Comparison of ENCODE assay signal across 8 cellular contexts in the genomic region with DNA sequence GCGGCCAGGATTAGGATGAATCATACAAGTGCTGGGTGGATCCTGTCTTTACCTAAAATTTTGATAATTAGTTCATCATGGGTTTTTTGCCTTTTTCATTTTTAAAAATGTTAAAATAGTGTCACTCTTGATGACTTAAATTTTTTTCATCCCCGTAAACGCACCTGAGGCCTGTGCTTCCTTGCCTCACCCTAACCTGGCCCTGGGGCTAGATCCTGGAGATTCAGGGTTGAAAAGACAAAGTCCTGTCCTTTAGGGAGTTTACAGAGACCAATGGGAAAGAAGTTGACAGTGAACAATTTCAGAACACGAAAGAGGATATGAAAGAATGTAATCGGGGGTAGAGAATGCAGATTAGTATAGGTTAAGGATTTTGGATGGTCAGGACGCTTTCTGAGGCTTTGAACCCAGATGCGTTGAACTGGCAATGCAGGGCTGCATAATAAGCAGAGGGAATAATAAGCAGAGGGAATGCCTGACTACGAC. TPM values are rescaled to one million over a fixed set of nuclear protein-coding genes. Genes with fewer than 3 reads are reported as not detected.
DNase-seq lines count a peak whose midpoint lies in the region; ATAC-seq and TF ChIP-seq lines count a peak whose summit lies in the region.

No MANE protein-coding gene starts in this region.

- TF ChIP-seq CTCF in chondrocyte (IDR thresholded peaks at IDR 0.05) = no peak
- TF ChIP-seq CTCF in neural progenitor cell (IDR thresholded peaks at IDR 0.05) = no peak

- in situ Hi-C loops in HAP-1 (cut with MboI; ENCODE audit: low sequenced_read_pairs) = loop anchor here (25.0 kb wide), 1 partner anchor 1522 kb away; the partner anchor contains the start of gene RMND1

- CTCF ChIA-PET in activated CD4-positive, alpha-beta T cell treated with anti-CD3 and anti-CD28 coated beads for 36 hours (lab: Charles Lee) = no interaction called here

- peaks cover 13% of the 10 kb centered on the region for H3K4me1 ChIP-seq in HAP-1
- peaks cover 23% of the 10 kb centered on the region for H3K4me1 ChIP-seq in neural progenitor cell

- peak overlapping the region; percentile 90 for H3K4me3 Mint-ChIP-seq in activated CD4-positive, alpha-beta T cell treated with anti-CD3 and anti-CD28 coated beads for 36 hours
- H3K4me3 Mint-ChIP-seq in chondrocyte (ENCODE audit: unreplicated experiment) (peak overlapping the region; percentile 98), neural progenitor cell (peak overlapping the region; percentile 95)

- DNase-seq in activated CD4-positive, alpha-beta T cell treated with anti-CD3 and anti-CD28 coated beads for 36 hours = no peak
- no peak for DNase-seq in activated CD4-positive, alpha-beta T cell treated with anti-CD3 and anti-CD28 coated beads for 1 hour
- no peak for DNase-seq in HAP-1 (ENCODE audit: low spot score in 2 of 2)
- peak; percentile 72 for DNase-seq in MV-4-11 (lab: John Stamatoyannopoulos, UW)
- no peak for DNase-seq in chondrocyte (ENCODE audit: low spot score)
- DNase-seq in neural progenitor cell (ENCODE audit: low spot score) = peak; percentile 13
- no peak for DNase-seq in NCI-H187 treated with DMSO at 0.1 percent for 48 hours (lab: John Stamatoyannopoulos, UW)
- no peak for DNase-seq in NCI-H187 (lab: John Stamatoyannopoulos, UW)

- POLR2A ChIA-PET in activated CD4-positive, alpha-beta T cell treated with anti-CD3 and anti-CD28 coated beads for 36 hours (lab: Charles Lee) = interaction anchor here (0.7 to 2.6 kb wide), 2 partner anchors 9 to 17 kb away, joined by 4 to 10 read pairs; no protein-coding TSS in a partner anchor

- H3K4me2 ChIP-seq in neural progenitor cell = peak overlapping the region; percentile 81

- peak overlapping the region; percentile 84 for H3K27ac ChIP-seq in neural progenitor cell

- H3K27me3 ChIP-seq in HAP-1 (ENCODE audit: low read depth) (no peaks in the 10 kb centered on the region), neural progenitor cell (no peaks in the 10 kb centered on the region)

- peaks cover 73% of the 10 kb centered on the region for H3K79me2 ChIP-seq in neural progenitor cell (ENCODE audit: low read depth)

- H3K9ac ChIP-seq in neural progenitor cell = peak overlapping the region; percentile 77

- peaks cover 6% of the 10 kb centered on the region; the same call in 1 of the 2 replicates for H3K36me3 ChIP-seq in HAP-1 (replicated peaks)
- H3K36me3 ChIP-seq in neural progenitor cell = no peaks in the 10 kb centered on the region

- peaks cover 27% of the 10 kb centered on the region for H4K20me1 ChIP-seq in neural progenitor cell (ENCODE audit: low read depth)

- intact Hi-C loops in activated CD4-positive, alpha-beta T cell treated with anti-CD3 and anti-CD28 coated beads for 36 hours (cut with DNase I, micrococcal nuclease) = loop anchor here (1.0 to 10.0 kb wide), 6 partner anchors 9 to 1750 kb away; partner anchors contain the start of gene SCAF8 (in 1 of the 2)

- peaks cover 11% of the 10 kb centered on the region for H3F3A ChIP-seq in neural progenitor cell (ENCODE audit: low read depth)

- H3K9me3 Mint-ChIP-seq in activated CD4-positive, alpha-beta T cell treated with anti-CD3 and anti-CD28 coated beads for 36 hours (ENCODE audit: low read depth) = no peaks in the 10 kb centered on the region
- H3K9me3 Mint-ChIP-seq in chondrocyte (ENCODE audit: low read depth) = no peaks in the 10 kb centered on the region
- H3K9me3 Mint-ChIP-seq in neural progenitor cell = no peaks in the 10 kb centered on the region

- H3K4me1 Mint-ChIP-seq in activated CD4-positive, alpha-beta T cell treated with anti-CD3 and anti-CD28 coated beads for 36 hours = peaks cover 31% of the 10 kb centered on the region
- peaks cover 39% of the 10 kb centered on the region for H3K4me1 Mint-ChIP-seq in chondrocyte (ENCODE audit: low read depth)
- H3K4me1 Mint-ChIP-seq in neural progenitor cell = peaks cover 25% of the 10 kb centered on the region

- H3K27me3 Mint-ChIP-seq in activated CD4-positive, alpha-beta T cell treated with anti-CD3 and anti-CD28 coated beads for 36 hours = no peaks in the 10 kb centered on the region
- H3K27me3 Mint-ChIP-seq in chondrocyte (ENCODE audit: low read depth) (no peaks in the 10 kb centered on the region), neural progenitor cell (ENCODE audit: insufficient read depth, low read depth) (peaks cover 6% of the 10 kb centered on the region)

- H3K4me3 ChIP-seq in HAP-1 (peak overlapping the region; percentile 72), neural progenitor cell (peak overlapping the region; percentile 100)

- no peak overlapping the region for H2AFZ ChIP-seq in neural progenitor cell (replicated peaks)

- no peak for ATAC-seq in activated CD4-positive, alpha-beta T cell treated with anti-CD3 and anti-CD28 coated beads for 36 hours

- peaks cover 45% of the 10 kb centered on the region for H3K36me3 Mint-ChIP-seq in activated CD4-positive, alpha-beta T cell treated with anti-CD3 and anti-CD28 coated beads for 36 hours (ENCODE audit: low read depth)
- H3K36me3 Mint-ChIP-seq in chondrocyte (ENCODE audit: low read depth) = no peaks in the 10 kb centered on the region
- peaks cover 18% of the 10 kb centered on the region for H3K36me3 Mint-ChIP-seq in neural progenitor cell

- no peaks in the 10 kb centered on the region for H3K9me3 ChIP-seq in HAP-1
- no peaks in the 10 kb centered on the region for H3K9me3 ChIP-seq in neural progenitor cell (ENCODE audit: low read depth)

- peak overlapping the region; percentile 100 for H3K27ac Mint-ChIP-seq in activated CD4-positive, alpha-beta T cell treated with anti-CD3 and anti-CD28 coated beads for 36 hours
- peak overlapping the region; percentile 99 for H3K27ac Mint-ChIP-seq in chondrocyte (ENCODE audit: unreplicated experiment)
- H3K27ac Mint-ChIP-seq in neural progenitor cell = peak overlapping the region; percentile 97

RNA-seq across cellular contexts. Expression of gene FBXO5, which starts 1.6 kb away (rescaled TPM):
- 10 to 100 TPM; 48.7 to 57.3 TPM for total RNA-seq in activated CD4-positive, alpha-beta T cell treated with anti-CD3 and anti-CD28 coated beads for 36 hours
- 6.8 to 10.8 TPM (median 7.3 TPM) in 3 replicates for total RNA-seq in chondrocyte
- total RNA-seq in neural progenitor cell (ENCODE audit: low replicate concordance) = 80.7 and 111 TPM in 2 replicates

RNA-seq across cellular contexts. Expression of gene MTRF1L, which starts 18.1 kb away (rescaled TPM):
- total RNA-seq in activated CD4-positive, alpha-beta T cell treated with anti-CD3 and anti-CD28 coated beads for 36 hours = 10 to 100 TPM; 16.8 to 19.9 TPM
- total RNA-seq in chondrocyte = 16.5 to 17.6 TPM (median 17.1 TPM) in 3 replicates
- total RNA-seq in neural progenitor cell (ENCODE audit: low replicate concordance) = 23.1 and 29.0 TPM in 2 replicates

Comparison
In these comparisons a context has a peak if more than half of its experiments do, and no peak if none do; other contexts are left out.
1. DNase-seq: peak in MV-4-11 (single experiment) and neural progenitor cell (single experiment); none in activated CD4-positive, alpha-beta T cell treated with anti-CD3 and anti-CD28 coated beads for 36 hours (single experiment), activated CD4-positive, alpha-beta T cell treated with anti-CD3 and anti-CD28 coated beads for 1 hour (single experiment), HAP-1 (0 of 2), chondrocyte (single experiment), NCI-H187 treated with DMSO at 0.1 percent for 48 hours (single experiment) and NCI-H187 (0 of 2).
2. Peak in every context shown above with its lines, with median percentiles within 50 percentile points of each other: H3K27ac Mint-ChIP-seq and H3K4me3 Mint-ChIP-seq.